32 cellular contexts compared by ENCODE assay signal in the genomic region with DNA sequence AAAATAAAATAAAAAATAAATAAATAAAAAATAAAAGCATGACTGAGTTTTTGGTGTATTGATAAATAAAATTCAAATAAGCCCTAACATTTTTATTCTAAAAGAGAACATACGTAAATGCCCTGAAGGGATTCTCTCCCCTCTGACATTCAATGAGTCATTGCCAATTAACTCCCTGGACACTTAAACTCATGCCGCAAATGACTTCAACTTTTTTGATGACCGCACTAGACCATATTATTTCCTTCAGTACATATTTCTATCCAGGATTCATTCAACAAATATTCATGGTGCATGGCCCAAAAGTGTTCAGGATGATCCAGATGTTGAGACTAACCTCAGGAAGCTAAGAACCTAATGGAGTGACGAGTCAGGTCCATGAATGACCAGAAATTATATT.
"Had no signal": no experiment of that assay in that cellular context is flagged by ENCODE, and none has a peak within 500 bp of the region (broad histone marks: within the 10 kb centered on the region; RNA-seq: fewer than 3 reads in every experiment).

No MANE protein-coding gene starts in this region.

- H3K4me3 Mint-ChIP-seq: activated naive CD4-positive, alpha-beta T cell treated with anti-CD3 and anti-CD28 coated beads, Interleukin-2, amount 10 ng/mL, durations not matched to agents 7 days and 5 days; activated naive CD8-positive, alpha-beta T cell treated with anti-CD3 and anti-CD28 coated beads, Interleukin-2, amount 10 ng/mL, durations not matched to agents 7 days and 5 days; activated T-helper 1 cell treated with anti-CD3 and anti-CD28 coated beads, Interleukin-12 subunit alpha, Interleukin-12 subunit beta, Interleukin-2, Interleukin-4 antibody, amounts not matched to agents 30 ng/mL and 10 ng/mL and 1 ng/mL, durations not matched to agents 14 hours and 24 hours and 36 hours; naive thymus-derived CD4-positive, alpha-beta T cell; stimulated activated naive B cell treated with anti-CD40 and anti-IgM and Interleukin-4, amounts not matched to agents 10 μg/mL and 1 μg/mL and 100 μg/mL, for 72 hours had no signal

- DNase-seq: activated CD4-positive, alpha-beta T cell treated with anti-CD3 and anti-CD28 coated beads for 48 hours; activated CD4-positive, alpha-beta T cell treated with anti-CD3 and anti-CD28 coated beads, Interleukin-2, amount 50 U/mL, for 48 hours; activated CD8-positive, alpha-beta memory T cell treated with anti-CD3 and anti-CD28 coated beads, Interleukin-2, amount 50 U/mL, for 4 hours; activated gamma-delta T cell; activated naive CD4-positive, alpha-beta T cell treated with anti-CD3 and anti-CD28 coated beads, Interleukin-2, amount 10 ng/mL, durations not matched to agents 7 days and 5 days; activated naive CD8-positive, alpha-beta T cell treated with anti-CD3 and anti-CD28 coated beads, Interleukin-2, amount 10 ng/mL, durations not matched to agents 7 days and 5 days; activated T-cell treated with anti-CD3 and anti-CD28 coated beads, Interleukin-2, amount 50 U/mL, for 1 hour; brain microvascular endothelial cell; caudate nucleus; cortex of kidney; foreskin fibroblast; head of caudate nucleus; hippocampal formation; left cardiac atrium; midbrain; naive thymus-derived CD4-positive, alpha-beta T cell; ovary; small intestine; stimulated activated CD4-positive, alpha-beta T cell treated with anti-CD3 and anti-CD28 coated beads, Interleukin-1b, Interleukin-23, amount 100 ng/mL, for 48 hours; stimulated activated naive B cell treated with anti-CD40 and anti-IgM and Interleukin-4, amounts not matched to agents 10 μg/mL and 1 μg/mL and 100 μg/mL, for 72 hours; stomach; T-helper 9 cell; thyroid gland; upper lobe of right lung; WERI-Rb-1 had no signal

- ATAC-seq: activated CD4-positive, CD25-positive, alpha-beta regulatory T cell treated with anti-CD3 and anti-CD28 coated beads, Interleukin-2, amount 50 U/mL, for 24 hours; esophagus mucosa; left cardiac atrium; naive thymus-derived CD4-positive, alpha-beta T cell; stimulated activated naive B cell treated with anti-CD40 and anti-IgM and Interleukin-4, amounts not matched to agents 10 μg/mL and 1 μg/mL and 100 μg/mL, for 72 hours; upper lobe of right lung had no signal

- FAIRE-seq: endothelial cell of umbilical vein, keratinocyte, small intestine had no signal

- H3K4me1 ChIP-seq: stomach, thyroid gland, upper lobe of right lung had no signal

- H3K9me3 ChIP-seq: ascending aorta, ovary, stomach, thyroid gland, upper lobe of right lung had no signal

- H3K27me3 ChIP-seq: ascending aorta, brain microvascular endothelial cell, ovary, stomach, thyroid gland, upper lobe of right lung had no signal

- H3K27ac Mint-ChIP-seq: activated naive CD4-positive, alpha-beta T cell treated with anti-CD3 and anti-CD28 coated beads, Interleukin-2, amount 10 ng/mL, durations not matched to agents 7 days and 5 days; activated naive CD8-positive, alpha-beta T cell treated with anti-CD3 and anti-CD28 coated beads, Interleukin-2, amount 10 ng/mL, durations not matched to agents 7 days and 5 days; activated T-helper 1 cell treated with anti-CD3 and anti-CD28 coated beads, Interleukin-12 subunit alpha, Interleukin-12 subunit beta, Interleukin-2, Interleukin-4 antibody, amounts not matched to agents 30 ng/mL and 10 ng/mL and 1 ng/mL, durations not matched to agents 14 hours and 24 hours and 36 hours; naive thymus-derived CD4-positive, alpha-beta T cell; progenitor cell of endocrine pancreas; stimulated activated naive B cell treated with anti-CD40 and anti-IgM and Interleukin-4, amounts not matched to agents 10 μg/mL and 1 μg/mL and 100 μg/mL, for 72 hours had no signal

- H3K36me3 Mint-ChIP-seq: activated naive CD4-positive, alpha-beta T cell treated with anti-CD3 and anti-CD28 coated beads, Interleukin-2, amount 10 ng/mL, durations not matched to agents 7 days and 5 days; activated naive CD8-positive, alpha-beta T cell treated with anti-CD3 and anti-CD28 coated beads, Interleukin-2, amount 10 ng/mL, durations not matched to agents 7 days and 5 days; stimulated activated naive B cell treated with anti-CD40 and anti-IgM and Interleukin-4, amounts not matched to agents 10 μg/mL and 1 μg/mL and 100 μg/mL, for 72 hours had no signal

- H3K27me3 Mint-ChIP-seq: activated naive CD4-positive, alpha-beta T cell treated with anti-CD3 and anti-CD28 coated beads, Interleukin-2, amount 10 ng/mL, durations not matched to agents 7 days and 5 days; activated naive CD8-positive, alpha-beta T cell treated with anti-CD3 and anti-CD28 coated beads, Interleukin-2, amount 10 ng/mL, durations not matched to agents 7 days and 5 days; progenitor cell of endocrine pancreas; stimulated activated naive B cell treated with anti-CD40 and anti-IgM and Interleukin-4, amounts not matched to agents 10 μg/mL and 1 μg/mL and 100 μg/mL, for 72 hours had no signal

- H3K27ac ChIP-seq: ascending aorta, brain microvascular endothelial cell, ovary, stomach, thyroid gland, upper lobe of right lung, WERI-Rb-1 had no signal

- H3K9me3 Mint-ChIP-seq: activated naive CD4-positive, alpha-beta T cell treated with anti-CD3 and anti-CD28 coated beads, Interleukin-2, amount 10 ng/mL, durations not matched to agents 7 days and 5 days; activated naive CD8-positive, alpha-beta T cell treated with anti-CD3 and anti-CD28 coated beads, Interleukin-2, amount 10 ng/mL, durations not matched to agents 7 days and 5 days; activated T-helper 1 cell treated with anti-CD3 and anti-CD28 coated beads, Interleukin-12 subunit alpha, Interleukin-12 subunit beta, Interleukin-2, Interleukin-4 antibody, amounts not matched to agents 30 ng/mL and 10 ng/mL and 1 ng/mL, durations not matched to agents 14 hours and 24 hours and 36 hours had no signal

- H3K4me1 Mint-ChIP-seq: activated naive CD4-positive, alpha-beta T cell treated with anti-CD3 and anti-CD28 coated beads, Interleukin-2, amount 10 ng/mL, durations not matched to agents 7 days and 5 days; activated naive CD8-positive, alpha-beta T cell treated with anti-CD3 and anti-CD28 coated beads, Interleukin-2, amount 10 ng/mL, durations not matched to agents 7 days and 5 days; naive thymus-derived CD4-positive, alpha-beta T cell; stimulated activated naive B cell treated with anti-CD40 and anti-IgM and Interleukin-4, amounts not matched to agents 10 μg/mL and 1 μg/mL and 100 μg/mL, for 72 hours had no signal

- H3K4me3 ChIP-seq: ascending aorta, ovary, stomach, thyroid gland, upper lobe of right lung had no signal

- H3K36me3 ChIP-seq: ascending aorta, brain microvascular endothelial cell, ovary, stomach, thyroid gland, upper lobe of right lung, WERI-Rb-1 had no signal
